Comparison of ENCODE assay signal across 35 cellular contexts in the genomic region with DNA sequence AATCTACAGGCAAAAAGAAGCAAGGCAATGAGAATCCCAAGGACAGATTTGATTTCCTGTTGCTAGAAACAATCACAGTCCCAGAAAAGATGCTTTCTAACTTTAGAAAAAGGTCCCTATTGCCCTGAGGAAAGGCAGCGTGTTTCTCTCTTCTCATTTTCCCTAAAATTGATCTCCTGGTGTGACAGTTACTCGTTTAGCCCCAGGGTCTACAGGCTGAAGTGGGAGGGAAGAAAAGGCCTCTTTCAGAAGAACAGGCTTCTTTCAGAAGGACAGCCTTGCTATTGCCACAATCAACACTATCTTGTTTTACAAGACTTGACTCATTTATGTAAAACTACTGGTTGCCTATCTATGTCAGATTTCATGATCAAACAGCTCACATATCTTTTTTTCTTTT.
"Had no signal": no experiment of that assay in that cellular context is flagged by ENCODE, and none has a peak within 500 bp of the region (broad histone marks: within the 10 kb centered on the region; RNA-seq: fewer than 3 reads in every experiment).

No MANE protein-coding gene starts in this region.

- H3K4me3 ChIP-seq: ascending aorta, cardiac muscle cell had no signal

- H3K27me3 ChIP-seq: ascending aorta, cardiac muscle cell had no signal

- H3K4me1 ChIP-seq: ascending aorta had no signal

- H3K4me1 Mint-ChIP-seq: activated B cell treated with CpG ODN at 0.5 μM for 24 hours; activated naive CD8-positive, alpha-beta T cell treated with anti-CD3 and anti-CD28 coated beads, Interleukin-2, amount 10 ng/mL, durations not matched to agents 7 days and 5 days; activated naive CD8-positive, alpha-beta T cell treated with anti-CD3 and anti-CD28 coated beads, Interleukin-2, amount 50 U/mL, for 24 hours; activated T-helper 17 cell treated with anti-CD3 and anti-CD28 coated beads, Interleukin-2, amount 50 U/mL, for 72 hours; brain; central memory CD8-positive, alpha-beta T cell had no signal

- H3K9me3 Mint-ChIP-seq: brain had no signal

- H3K36me3 Mint-ChIP-seq: activated CD4-positive, alpha-beta memory T cell treated with anti-CD3 and anti-CD28 coated beads for 36 hours; activated naive CD8-positive, alpha-beta T cell; brain had no signal

- H3K27ac ChIP-seq: ascending aorta, cardiac muscle cell, VCaP had no signal

- H3K27ac Mint-ChIP-seq: activated B cell treated with CpG ODN at 0.5 μM for 24 hours; activated CD4-positive, alpha-beta memory T cell treated with anti-CD3 and anti-CD28 coated beads for 36 hours; activated CD4-positive, alpha-beta T cell treated with anti-CD3 and anti-CD28 coated beads, Interleukin-2, amount 10 ng/mL, durations not matched to agents 24 days and 14 days; activated CD8-positive, alpha-beta T cell treated with anti-CD3 and anti-CD28 coated beads for 36 hours; activated naive CD4-positive, alpha-beta T cell treated with anti-CD3 and anti-CD28 coated beads, Interleukin-2, amount 10 ng/mL, durations not matched to agents 7 days and 5 days; activated naive CD4-positive, alpha-beta T cell treated with anti-CD3 and anti-CD28 coated beads, Interleukin-2, amount 50 U/mL, for 24 hours; activated naive CD8-positive, alpha-beta T cell; activated naive CD8-positive, alpha-beta T cell treated with anti-CD3 and anti-CD28 coated beads, Interleukin-2, amount 10 ng/mL, durations not matched to agents 7 days and 5 days; activated naive CD8-positive, alpha-beta T cell treated with anti-CD3 and anti-CD28 coated beads, Interleukin-2, amount 50 U/mL, for 24 hours; activated T-cell treated with anti-CD3 and anti-CD28 coated beads, Interleukin-2, amount 50 U/mL, for 72 hours; activated T-helper 1 cell treated with anti-CD3 and anti-CD28 coated beads, Interleukin-12 subunit alpha, Interleukin-12 subunit beta, Interleukin-2, Interleukin-4 antibody, amounts not matched to agents 30 ng/mL and 10 ng/mL and 1 ng/mL, durations not matched to agents 14 hours and 24 hours and 36 hours; activated T-helper 17 cell treated with anti-CD3 and anti-CD28 coated beads, Interleukin-2, amount 50 U/mL, for 72 hours; brain; T-helper 1 cell treated with Interleukin-12 subunit alpha and Interleukin-12 subunit beta and Interleukin-4 antibody, amounts not matched to agents 30 μg/mL and 1 μg/mL, for 36 hours; T-helper 2 cell treated with Interferon-gamma antibody and Interleukin-4, amounts not matched to agents 5 μg/mL and 100 μg/mL, for 36 hours had no signal

- H3K27me3 Mint-ChIP-seq: activated CD8-positive, alpha-beta T cell treated with anti-CD3 and anti-CD28 coated beads for 36 hours; brain had no signal

- H3K9me3 ChIP-seq: ascending aorta had no signal

- DNase-seq: activated B cell treated with CpG ODN at 0.5 μM for 24 hours; activated CD4-positive, alpha-beta memory T cell treated with anti-CD3 and anti-CD28 coated beads for 36 hours; activated CD4-positive, alpha-beta T cell treated with anti-CD3 and anti-CD28 coated beads for 4 hours; activated CD4-positive, alpha-beta T cell treated with anti-CD3 and anti-CD28 coated beads, Interleukin-2, amount 10 ng/mL, durations not matched to agents 24 days and 14 days; activated CD4-positive, alpha-beta T cell treated with anti-CD3 and anti-CD28 coated beads, Interleukin-2, amount 50 U/mL, for 1 hour; activated CD4-positive, alpha-beta T cell treated with anti-CD3 and anti-CD28 coated beads, Interleukin-2, amount 50 U/mL, for 4 hours; activated CD4-positive, CD25-positive, alpha-beta regulatory T cell treated with anti-CD3 and anti-CD28 coated beads, Interleukin-2, amount 50 U/mL, for 72 hours; activated CD8-positive, alpha-beta memory T cell treated with anti-CD3 and anti-CD28 coated beads, Interleukin-2, amount 50 U/mL, for 4 hours; activated CD8-positive, alpha-beta T cell treated with anti-CD3 and anti-CD28 coated beads for 36 hours; activated effector memory CD4-positive, alpha-beta T cell treated with anti-CD3 and anti-CD28 coated beads, Interleukin-2, amount 50 U/mL, for 16 hours; activated naive CD4-positive, alpha-beta T cell treated with anti-CD3 and anti-CD28 coated beads, Interleukin-2, amount 10 ng/mL, durations not matched to agents 7 days and 5 days; activated naive CD4-positive, alpha-beta T cell treated with Interleukin-2 at 50 U/mL for 16 hours; activated naive CD8-positive, alpha-beta T cell treated with anti-CD3 and anti-CD28 coated beads, Interleukin-2, amount 10 ng/mL, durations not matched to agents 7 days and 5 days; activated naive CD8-positive, alpha-beta T cell treated with anti-CD3 and anti-CD28 coated beads, Interleukin-2, amount 50 U/mL, for 24 hours; activated T-cell treated with anti-CD3 and anti-CD28 coated beads for 4 hours; activated T-cell treated with anti-CD3 and anti-CD28 coated beads, Interleukin-2, amount 50 U/mL, for 1 hour; activated T-cell treated with anti-CD3 and anti-CD28 coated beads, Interleukin-2, amount 50 U/mL, for 4 hours; activated T-cell treated with anti-CD3 and anti-CD28 coated beads, Interleukin-2, amount 50 U/mL, for 72 hours; amygdala; anterior cingulate cortex; caudate nucleus; cerebellar nuclear complex; T-helper 2 cell; T-helper 9 cell had no signal

- ATAC-seq: activated CD8-positive, alpha-beta T cell treated with anti-CD3 and anti-CD28 coated beads for 36 hours; activated naive CD8-positive, alpha-beta T cell treated with anti-CD3 and anti-CD28 coated beads, Interleukin-2, amount 50 U/mL, for 24 hours; activated T-cell treated with anti-CD3 and anti-CD28 coated beads, Interleukin-2, amount 50 U/mL, for 4 hours; activated T-cell treated with anti-CD3 and anti-CD28 coated beads, Interleukin-2, amount 50 U/mL, for 72 hours; activated T-helper 17 cell treated with anti-CD3 and anti-CD28 coated beads, Interleukin-2, amount 50 U/mL, for 72 hours had no signal

- H3K4me3 Mint-ChIP-seq: activated B cell treated with CpG ODN at 0.5 μM for 24 hours; activated CD4-positive, alpha-beta memory T cell treated with anti-CD3 and anti-CD28 coated beads for 36 hours; activated CD4-positive, alpha-beta T cell treated with anti-CD3 and anti-CD28 coated beads, Interleukin-2, amount 10 ng/mL, durations not matched to agents 24 days and 14 days; activated CD8-positive, alpha-beta T cell treated with anti-CD3 and anti-CD28 coated beads for 36 hours; activated naive CD4-positive, alpha-beta T cell treated with anti-CD3 and anti-CD28 coated beads, Interleukin-2, amount 10 ng/mL, durations not matched to agents 7 days and 5 days; activated naive CD4-positive, alpha-beta T cell treated with anti-CD3 and anti-CD28 coated beads, Interleukin-2, amount 50 U/mL, for 24 hours; activated naive CD8-positive, alpha-beta T cell; activated naive CD8-positive, alpha-beta T cell treated with anti-CD3 and anti-CD28 coated beads, Interleukin-2, amount 10 ng/mL, durations not matched to agents 7 days and 5 days; activated naive CD8-positive, alpha-beta T cell treated with anti-CD3 and anti-CD28 coated beads, Interleukin-2, amount 50 U/mL, for 24 hours; activated T-cell treated with anti-CD3 and anti-CD28 coated beads, Interleukin-2, amount 50 U/mL, for 4 hours; activated T-cell treated with anti-CD3 and anti-CD28 coated beads, Interleukin-2, amount 50 U/mL, for 72 hours; activated T-helper 1 cell treated with anti-CD3 and anti-CD28 coated beads, Interleukin-12 subunit alpha, Interleukin-12 subunit beta, Interleukin-2, Interleukin-4 antibody, amounts not matched to agents 30 ng/mL and 10 ng/mL and 1 ng/mL, durations not matched to agents 14 hours and 24 hours and 36 hours; activated T-helper 17 cell treated with anti-CD3 and anti-CD28 coated beads, Interleukin-2, amount 50 U/mL, for 72 hours; brain; central memory CD8-positive, alpha-beta T cell; T-helper 1 cell treated with Interleukin-12 subunit alpha and Interleukin-12 subunit beta and Interleukin-4 antibody, amounts not matched to agents 30 μg/mL and 1 μg/mL, for 36 hours; T-helper 2 cell treated with Interferon-gamma antibody and Interleukin-4, amounts not matched to agents 5 μg/mL and 100 μg/mL, for 36 hours had no signal

- H3K36me3 ChIP-seq: ascending aorta, cardiac muscle cell had no signal
